1 cellular context compared by ENCODE assay signal in the genomic region with DNA sequence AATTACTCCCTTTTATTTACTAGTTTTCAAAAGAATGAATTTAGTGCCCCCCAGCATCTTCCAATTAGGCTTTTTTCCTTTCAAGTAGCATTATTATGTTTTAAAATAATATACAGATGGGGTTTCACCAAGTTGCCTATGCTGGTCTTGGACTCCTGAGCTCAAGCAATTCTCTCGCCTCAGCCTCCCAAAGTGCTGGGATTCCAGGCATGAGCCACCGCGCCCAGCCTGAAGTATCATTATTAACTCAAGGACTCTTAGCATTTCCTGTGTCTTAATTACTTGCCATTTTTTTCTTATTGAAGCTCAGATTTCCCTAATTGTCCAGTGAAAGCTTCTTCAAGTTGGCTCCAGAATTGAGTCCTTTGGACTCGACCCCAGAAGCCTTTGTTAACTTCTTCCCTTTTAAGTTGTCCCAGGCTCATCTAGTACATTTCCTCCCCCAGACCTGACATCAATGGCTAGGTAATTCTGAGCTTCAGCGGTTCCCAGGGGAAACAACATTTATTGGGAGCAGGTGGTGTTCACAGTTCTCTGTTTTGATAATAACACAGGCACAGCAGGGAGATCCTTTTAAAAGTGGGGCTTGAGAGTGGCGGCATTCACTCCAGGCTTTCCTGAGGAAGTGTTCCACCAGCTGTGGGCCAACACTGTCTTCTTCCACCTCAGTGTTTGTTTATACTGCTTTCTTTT.
TF ChIP-seq lines count a peak whose summit lies in the region.

No MANE protein-coding gene starts in this region.

TF ChIP-seq in HEK293, 187 proteins besides CTCF, POLR2A, EP300 and RAD21 (continued from another document and continues in another):
- no peak for TF ChIP-seq ZBTB10 (tag by site-specific recombination; IDR thresholded peaks at IDR 0.05)
- peak; percentile 88 for TF ChIP-seq ZBTB17 (tag by site-specific recombination; IDR thresholded peaks at IDR 0.05)
- TF ChIP-seq ZBTB21 (tag by site-specific recombination; IDR thresholded peaks at IDR 0.05): 0 out of 2 replicates have a peak, but pooled peaks have one; percentile 52
- TF ChIP-seq ZNF433 (tag by site-specific recombination; IDR thresholded peaks at IDR 0.05; ENCODE audit: low read depth): no peak
- TF ChIP-seq ZNF169 (tag by site-specific recombination; IDR thresholded peaks at IDR 0.05): no peak
- no peak; the same call in 1 of the 2 replicates for TF ChIP-seq MZF1 (tag by site-specific recombination; IDR thresholded peaks at IDR 0.05; ENCODE audit: borderline replicate concordance)
- peak; percentile 78 for TF ChIP-seq ZNF561 (tag by site-specific recombination; IDR thresholded peaks at IDR 0.05; ENCODE audit: borderline replicate concordance)
- TF ChIP-seq, protein P1, sequence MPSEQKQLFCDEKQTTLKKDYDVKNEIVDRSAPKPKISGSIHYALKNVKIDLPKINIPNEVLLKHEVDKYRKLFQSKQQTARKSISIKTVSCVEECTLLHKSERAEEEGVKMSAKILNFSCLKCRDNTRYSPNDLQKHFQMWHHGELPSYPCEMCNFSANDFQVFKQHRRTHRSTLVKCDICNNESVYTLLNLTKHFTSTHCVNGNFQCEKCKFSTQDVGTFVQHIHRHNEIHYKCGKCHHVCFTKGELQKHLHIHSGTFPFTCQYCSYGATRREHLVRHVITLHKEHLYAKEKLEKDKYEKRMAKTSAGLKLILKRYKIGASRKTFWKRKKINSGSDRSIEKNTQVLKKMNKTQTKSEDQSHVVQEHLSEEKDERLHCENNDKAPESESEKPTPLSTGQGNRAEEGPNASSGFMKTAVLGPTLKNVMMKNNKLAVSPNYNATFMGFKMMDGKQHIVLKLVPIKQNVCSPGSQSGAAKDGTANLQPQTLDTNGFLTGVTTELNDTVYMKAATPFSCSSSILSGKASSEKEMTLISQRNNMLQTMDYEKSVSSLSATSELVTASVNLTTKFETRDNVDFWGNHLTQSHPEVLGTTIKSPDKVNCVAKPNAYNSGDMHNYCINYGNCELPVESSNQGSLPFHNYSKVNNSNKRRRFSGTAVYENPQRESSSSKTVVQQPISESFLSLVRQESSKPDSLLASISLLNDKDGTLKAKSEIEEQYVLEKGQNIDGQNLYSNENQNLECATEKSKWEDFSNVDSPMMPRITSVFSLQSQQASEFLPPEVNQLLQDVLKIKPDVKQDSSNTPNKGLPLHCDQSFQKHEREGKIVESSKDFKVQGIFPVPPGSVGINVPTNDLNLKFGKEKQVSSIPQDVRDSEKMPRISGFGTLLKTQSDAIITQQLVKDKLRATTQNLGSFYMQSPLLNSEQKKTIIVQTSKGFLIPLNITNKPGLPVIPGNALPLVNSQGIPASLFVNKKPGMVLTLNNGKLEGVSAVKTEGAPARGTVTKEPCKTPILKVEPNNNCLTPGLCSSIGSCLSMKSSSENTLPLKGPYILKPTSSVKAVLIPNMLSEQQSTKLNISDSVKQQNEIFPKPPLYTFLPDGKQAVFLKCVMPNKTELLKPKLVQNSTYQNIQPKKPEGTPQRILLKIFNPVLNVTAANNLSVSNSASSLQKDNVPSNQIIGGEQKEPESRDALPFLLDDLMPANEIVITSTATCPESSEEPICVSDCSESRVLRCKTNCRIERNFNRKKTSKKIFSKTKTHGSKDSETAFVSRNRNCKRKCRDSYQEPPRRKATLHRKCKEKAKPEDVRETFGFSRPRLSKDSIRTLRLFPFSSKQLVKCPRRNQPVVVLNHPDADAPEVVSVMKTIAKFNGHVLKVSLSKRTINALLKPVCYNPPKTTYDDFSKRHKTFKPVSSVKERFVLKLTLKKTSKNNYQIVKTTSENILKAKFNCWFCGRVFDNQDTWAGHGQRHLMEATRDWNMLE (tag by site-specific recombination; conservative IDR thresholded peaks at IDR 0.05; ENCODE audit: low read depth): no peak
- no peak for TF ChIP-seq ZNF704 (tag by site-specific recombination; IDR thresholded peaks at IDR 0.05)
- TF ChIP-seq ZNF157 (tag by site-specific recombination; IDR thresholded peaks at IDR 0.05): no peak
- TF ChIP-seq, protein P2, sequence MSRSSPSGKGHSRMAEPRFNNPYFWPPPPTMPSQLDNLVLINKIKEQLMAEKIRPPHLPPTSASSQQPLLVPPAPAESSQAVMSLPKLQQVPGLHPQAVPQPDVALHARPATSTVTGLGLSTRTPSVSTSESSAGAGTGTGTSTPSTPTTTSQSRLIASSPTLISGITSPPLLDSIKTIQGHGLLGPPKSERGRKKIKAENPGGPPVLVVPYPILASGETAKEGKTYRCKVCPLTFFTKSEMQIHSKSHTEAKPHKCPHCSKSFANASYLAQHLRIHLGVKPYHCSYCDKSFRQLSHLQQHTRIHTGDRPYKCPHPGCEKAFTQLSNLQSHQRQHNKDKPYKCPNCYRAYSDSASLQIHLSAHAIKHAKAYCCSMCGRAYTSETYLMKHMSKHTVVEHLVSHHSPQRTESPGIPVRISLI (tag by site-specific recombination; IDR thresholded peaks at IDR 0.05): no peak
- TF ChIP-seq ZNF324 (tag by site-specific recombination; IDR thresholded peaks at IDR 0.05): peak; percentile 28; the same call in 1 of the 2 replicates
- TF ChIP-seq INSM2 (tag by site-specific recombination; IDR thresholded peaks at IDR 0.05): peak; percentile 93
- peak; percentile 66 for TF ChIP-seq ZNF449 (tag by site-specific recombination; IDR thresholded peaks at IDR 0.05)
- TF ChIP-seq ZNF423 (tag by site-specific recombination; IDR thresholded peaks at IDR 0.05): peak; percentile 93
- TF ChIP-seq ZSCAN23 (tag by site-specific recombination; IDR thresholded peaks at IDR 0.05): peak; percentile 41; the same call in 1 of the 2 replicates
- TF ChIP-seq OVOL3 (tag by site-specific recombination; IDR thresholded peaks at IDR 0.05): peak; percentile 83
- peak; percentile 96 for TF ChIP-seq OSR2 (tag by site-specific recombination; IDR thresholded peaks at IDR 0.05)
- TF ChIP-seq ZNF146 (tag by site-specific recombination; IDR thresholded peaks at IDR 0.05): 0 out of 2 replicates have a peak, but pooled peaks have one; percentile 21
- no peak for TF ChIP-seq ZNF37A (tag by site-specific recombination; IDR thresholded peaks at IDR 0.05)
- TF ChIP-seq, protein P3, sequence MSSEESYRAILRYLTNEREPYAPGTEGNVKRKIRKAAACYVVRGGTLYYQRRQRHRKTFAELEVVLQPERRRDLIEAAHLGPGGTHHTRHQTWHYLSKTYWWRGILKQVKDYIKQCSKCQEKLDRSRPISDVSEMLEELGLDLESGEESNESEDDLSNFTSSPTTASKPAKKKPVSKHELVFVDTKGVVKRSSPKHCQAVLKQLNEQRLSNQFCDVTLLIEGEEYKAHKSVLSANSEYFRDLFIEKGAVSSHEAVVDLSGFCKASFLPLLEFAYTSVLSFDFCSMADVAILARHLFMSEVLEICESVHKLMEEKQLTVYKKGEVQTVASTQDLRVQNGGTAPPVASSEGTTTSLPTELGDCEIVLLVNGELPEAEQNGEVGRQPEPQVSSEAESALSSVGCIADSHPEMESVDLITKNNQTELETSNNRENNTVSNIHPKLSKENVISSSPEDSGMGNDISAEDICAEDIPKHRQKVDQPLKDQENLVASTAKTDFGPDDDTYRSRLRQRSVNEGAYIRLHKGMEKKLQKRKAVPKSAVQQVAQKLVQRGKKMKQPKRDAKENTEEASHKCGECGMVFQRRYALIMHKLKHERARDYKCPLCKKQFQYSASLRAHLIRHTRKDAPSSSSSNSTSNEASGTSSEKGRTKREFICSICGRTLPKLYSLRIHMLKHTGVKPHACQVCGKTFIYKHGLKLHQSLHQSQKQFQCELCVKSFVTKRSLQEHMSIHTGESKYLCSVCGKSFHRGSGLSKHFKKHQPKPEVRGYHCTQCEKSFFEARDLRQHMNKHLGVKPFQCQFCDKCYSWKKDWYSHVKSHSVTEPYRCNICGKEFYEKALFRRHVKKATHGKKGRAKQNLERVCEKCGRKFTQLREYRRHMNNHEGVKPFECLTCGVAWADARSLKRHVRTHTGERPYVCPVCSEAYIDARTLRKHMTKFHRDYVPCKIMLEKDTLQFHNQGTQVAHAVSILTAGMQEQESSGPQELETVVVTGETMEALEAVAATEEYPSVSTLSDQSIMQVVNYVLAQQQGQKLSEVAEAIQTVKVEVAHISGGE (tag by site-specific recombination; conservative IDR thresholded peaks at IDR 0.05; ENCODE audit: low read depth): no peak
- peak; percentile 88 for TF ChIP-seq PRDM4 (tag by site-specific recombination; IDR thresholded peaks at IDR 0.05)
- TF ChIP-seq GLI2 (tag by site-specific recombination; IDR thresholded peaks at IDR 0.05; ENCODE audit: borderline replicate concordance, low read depth): peak; percentile 64; the same call in 1 of the 2 replicates
- TF ChIP-seq ZNF10 (tag by site-specific recombination; IDR thresholded peaks at IDR 0.05): peak; percentile 58; the same call in 1 of the 2 replicates
- TF ChIP-seq ZIC2 (tag by site-specific recombination; IDR thresholded peaks at IDR 0.05): peak; percentile 88
- TF ChIP-seq YY2 (tag by site-specific recombination; IDR thresholded peaks at IDR 0.05): no peak
- TF ChIP-seq ZNF416 (tag by site-specific recombination; IDR thresholded peaks at IDR 0.05): no peak
- peak; percentile 73; the same call in 1 of the 2 replicates for TF ChIP-seq ZXDB (tag by site-specific recombination; IDR thresholded peaks at IDR 0.05)
- TF ChIP-seq SP7 (tag by site-specific recombination; IDR thresholded peaks at IDR 0.05): peak; percentile 84
- no peak for TF ChIP-seq ZNF830 (tag by site-specific recombination; IDR thresholded peaks at IDR 0.05; ENCODE audit: low read depth)
- TF ChIP-seq WT1 (tag by site-specific recombination; IDR thresholded peaks at IDR 0.05): peak; percentile 87
- TF ChIP-seq ZNF311 (tag by site-specific recombination; IDR thresholded peaks at IDR 0.05; ENCODE audit: borderline replicate concordance): no peak
- 0 out of 2 replicates have a peak, but pooled peaks have one; percentile 26 for TF ChIP-seq ZBTB8A (tag by site-specific recombination; IDR thresholded peaks at IDR 0.05)
- no peak for TF ChIP-seq ZNF133 (tag by site-specific recombination; IDR thresholded peaks at IDR 0.05)
- TF ChIP-seq HOXD13 (CRISPR knock-in tag; IDR thresholded peaks at IDR 0.05; ENCODE audit: borderline replicate concordance): peak; percentile 46; the same call in 1 of the 2 replicates
